In the genomic region with DNA sequence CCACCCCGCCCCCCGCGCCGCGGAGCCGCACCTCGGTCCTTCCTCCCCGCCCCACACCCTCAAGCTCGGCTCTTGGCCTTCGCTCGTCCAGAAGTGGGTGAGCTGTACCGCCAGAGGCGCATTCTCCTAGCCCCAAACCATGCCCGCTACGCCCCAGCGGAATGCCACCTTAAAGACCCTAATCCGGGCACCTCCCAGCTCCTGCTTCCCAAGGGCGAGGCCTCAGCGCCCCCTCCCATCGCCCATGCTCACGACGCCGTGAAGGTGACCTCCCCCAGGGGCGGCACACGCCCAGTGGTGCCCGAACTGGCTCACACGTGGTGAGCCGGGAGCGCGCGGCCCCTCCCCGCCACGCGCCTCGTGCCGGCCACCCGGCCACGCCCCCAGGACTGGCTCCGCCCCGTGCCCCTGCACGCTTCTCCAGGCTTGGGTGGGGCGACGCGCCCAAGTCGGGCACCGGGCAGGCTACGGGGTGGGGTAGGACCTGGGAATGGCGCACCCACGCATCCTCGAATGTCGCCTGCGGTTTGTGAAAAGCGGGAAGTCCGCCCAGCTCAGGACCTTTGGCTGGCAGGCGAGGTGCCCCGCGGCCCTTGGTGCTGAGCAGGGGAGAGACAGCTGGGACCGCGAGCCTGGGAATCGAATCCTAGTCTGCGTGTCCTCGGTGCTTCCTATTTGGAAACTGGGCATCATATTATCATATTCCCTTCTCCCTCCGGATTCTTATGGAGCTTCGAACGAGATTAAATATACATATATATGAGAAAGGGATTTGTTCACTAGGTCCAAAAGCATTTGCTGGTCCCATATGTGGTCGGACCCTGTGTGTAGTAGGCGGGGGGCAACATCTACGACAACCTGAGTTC, we compare ENCODE assay signal across 1 cellular context.
A peak's percentile ranks its signal among the peaks of the same experiment; 100 is the strongest.
TF ChIP-seq lines count a peak whose summit lies in the region.

No MANE protein-coding gene starts in this region.

TF ChIP-seq in IMR-90, 13 proteins besides CTCF, POLR2A, EP300 and RAD21:
- TF ChIP-seq, protein P1, sequence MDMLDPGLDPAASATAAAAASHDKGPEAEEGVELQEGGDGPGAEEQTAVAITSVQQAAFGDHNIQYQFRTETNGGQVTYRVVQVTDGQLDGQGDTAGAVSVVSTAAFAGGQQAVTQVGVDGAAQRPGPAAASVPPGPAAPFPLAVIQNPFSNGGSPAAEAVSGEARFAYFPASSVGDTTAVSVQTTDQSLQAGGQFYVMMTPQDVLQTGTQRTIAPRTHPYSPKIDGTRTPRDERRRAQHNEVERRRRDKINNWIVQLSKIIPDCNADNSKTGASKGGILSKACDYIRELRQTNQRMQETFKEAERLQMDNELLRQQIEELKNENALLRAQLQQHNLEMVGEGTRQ (IDR thresholded peaks at IDR 0.05; ENCODE audit: low read depth, low read length) = peak; percentile 81
- TF ChIP-seq RCOR1 (IDR thresholded peaks at IDR 0.05; ENCODE audit: insufficient replicate concordance, low read length) (no peak), MAZ (IDR thresholded peaks at IDR 0.05; ENCODE audit: borderline replicate concordance, low read depth, low read length) (peak; percentile 79; the same call in 1 of the 2 replicates), BHLHE40 (IDR thresholded peaks at IDR 0.05; ENCODE audit: low read depth, low read length) (peak; percentile 97), MXI1 (IDR thresholded peaks at IDR 0.05; ENCODE audit: borderline replicate concordance, low read depth, low read length) (peak; percentile 99)
